Comparison of ENCODE assay signal across 10 cellular contexts in the genomic region with DNA sequence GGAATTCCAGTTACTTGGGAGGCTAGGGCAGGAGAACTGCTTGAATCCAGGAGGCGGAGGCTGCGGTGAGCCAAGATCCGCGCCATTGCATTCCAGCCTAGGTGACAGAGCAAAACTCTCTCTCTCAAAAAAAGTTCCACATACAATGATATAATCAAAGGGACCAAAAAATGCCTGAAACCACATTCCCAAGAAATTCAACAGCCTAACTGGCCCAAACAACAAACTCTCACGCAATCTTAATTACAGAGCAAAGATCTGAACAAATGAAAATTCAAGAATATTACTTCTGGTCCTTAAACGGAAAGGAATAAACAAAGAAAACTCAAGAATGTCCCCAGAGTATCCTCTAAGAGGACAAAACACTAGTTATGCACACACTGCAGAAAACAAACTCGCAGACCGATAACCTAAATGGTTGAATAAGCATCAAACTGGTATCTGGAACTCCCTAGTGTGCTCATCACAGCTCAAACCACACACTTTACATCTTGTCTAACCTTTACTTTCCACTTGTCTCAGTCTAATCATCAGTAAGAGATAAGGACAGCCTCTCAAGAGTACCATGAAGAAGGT. TPM values are rescaled to one million over a fixed set of nuclear protein-coding genes. Genes with fewer than 3 reads are reported as not detected.
DNase-seq lines count a peak whose midpoint lies in the region; ATAC-seq, FAIRE-seq and TF ChIP-seq lines count a peak whose summit lies in the region.
"Had no signal": no experiment of that assay in that cellular context is flagged by ENCODE, and none has a peak within 500 bp of the region (broad histone marks: within the 10 kb centered on the region; RNA-seq: fewer than 3 reads in every experiment).

No MANE protein-coding gene starts in this region.

- peaks cover 59% of the 10 kb centered on the region for H3K36me3 ChIP-seq in RWPE2 (ENCODE audit: low read depth)
- peaks cover 21% of the 10 kb centered on the region for H3K36me3 ChIP-seq in suprapubic skin

- H3K4me1 ChIP-seq in RWPE2 (ENCODE audit: insufficient read depth, poor library complexity, severe bottlenecking) (peaks cover 7% of the 10 kb centered on the region), suprapubic skin (peaks cover 40% of the 10 kb centered on the region)

- H3K27ac Mint-ChIP-seq in activated CD4-positive, alpha-beta T cell treated with anti-CD3 and anti-CD28 coated beads, Interleukin-2, amount 10 ng/mL, durations not matched to agents 7 days and 5 days: peak overlapping the region; percentile 100

- H3K27ac ChIP-seq in RWPE2 (ENCODE audit: poor library complexity, severe bottlenecking) (no peak overlapping the region), suprapubic skin (no peak overlapping the region)
- H3K27ac ChIP-seq: C4-2B had no signal

- peaks cover 46% of the 10 kb centered on the region for H3K4me1 Mint-ChIP-seq in activated CD4-positive, alpha-beta T cell treated with anti-CD3 and anti-CD28 coated beads, Interleukin-2, amount 10 ng/mL, durations not matched to agents 7 days and 5 days

- peak overlapping the region; percentile 77 for H3K4me3 ChIP-seq in RWPE2 (ENCODE audit: severe bottlenecking)
- peak overlapping the region; percentile 99 for H3K4me3 ChIP-seq in fibroblast of villous mesenchyme (ENCODE audit: low read depth, low read length)
- peak overlapping the region; percentile 76 for H3K4me3 ChIP-seq in suprapubic skin

- 70% methylated on average over 8 of the region's 8 CpGs for WGBS in suprapubic skin

- no peak for DNase-seq in activated CD4-positive, alpha-beta T cell treated with anti-CD3 and anti-CD28 coated beads, Interleukin-2, amount 10 ng/mL, durations not matched to agents 7 days and 5 days
- DNase-seq in activated CD4-positive, alpha-beta T cell treated with anti-CD3 and anti-CD28 coated beads, Interleukin-2, amount 50 U/mL, for 48 hours: no peak
- DNase-seq in RWPE2 (ENCODE audit: low spot score): no peak
- DNase-seq in fibroblast of villous mesenchyme (ENCODE audit: low read depth): no peak
- DNase-seq in suprapubic skin (ENCODE audit: low spot score in 2 of 2): no peak
- DNase-seq in NCI-H1930 (lab: John Stamatoyannopoulos, UW): no peak
- DNase-seq in HPDE6-E6E7 (ENCODE audit: extremely low spot score): no peak
- no peak for DNase-seq in frontal cortex (ENCODE audit: low spot score in 2 of 2)

- no peaks in the 10 kb centered on the region for H3K9me3 Mint-ChIP-seq in activated CD4-positive, alpha-beta T cell treated with anti-CD3 and anti-CD28 coated beads, Interleukin-2, amount 10 ng/mL, durations not matched to agents 7 days and 5 days

- no peaks in the 10 kb centered on the region for H3K27me3 Mint-ChIP-seq in activated CD4-positive, alpha-beta T cell treated with anti-CD3 and anti-CD28 coated beads, Interleukin-2, amount 10 ng/mL, durations not matched to agents 7 days and 5 days

- TF ChIP-seq CTCF in RWPE2 (IDR thresholded peaks at IDR 0.05; ENCODE audit: poor library complexity, severe bottlenecking): no peak
- no peak for TF ChIP-seq CTCF in fibroblast of villous mesenchyme (IDR thresholded peaks at IDR 0.05; ENCODE audit: insufficient read depth, low read depth, low read length)
- no peak for TF ChIP-seq CTCF in suprapubic skin (IDR thresholded peaks at IDR 0.05)

- H3K36me3 Mint-ChIP-seq in activated CD4-positive, alpha-beta T cell treated with anti-CD3 and anti-CD28 coated beads, Interleukin-2, amount 10 ng/mL, durations not matched to agents 7 days and 5 days (ENCODE audit: low read depth): peaks cover 37% of the 10 kb centered on the region

- no peak for TF ChIP-seq POLR2A in suprapubic skin (IDR thresholded peaks at IDR 0.05)

- no peak for ATAC-seq in RWPE2 (ENCODE audit: low read depth)

- CTCF ChIA-PET in activated CD4-positive, alpha-beta T cell treated with anti-CD3 and anti-CD28 coated beads, Interleukin-2, amount 10 ng/mL, durations not matched to agents 7 days and 5 days (lab: Charles Lee): interaction anchor here (0.6 to 1.7 kb wide), 2 partner anchors 27 to 33 kb away, joined by 3 to 5 read pairs; no protein-coding TSS in a partner anchor

- no peaks in the 10 kb centered on the region for H3K9me3 ChIP-seq in RWPE2 (ENCODE audit: severe bottlenecking)
- H3K9me3 ChIP-seq in suprapubic skin: no peaks in the 10 kb centered on the region

- H3K27me3 ChIP-seq in RWPE2 (ENCODE audit: insufficient read depth, poor library complexity, severe bottlenecking): no peaks in the 10 kb centered on the region
- H3K27me3 ChIP-seq in suprapubic skin: no peaks in the 10 kb centered on the region

- FAIRE-seq in frontal cortex (lab: Jason Lieb, UNC): no peak

- POLR2A ChIA-PET in activated CD4-positive, alpha-beta T cell treated with anti-CD3 and anti-CD28 coated beads, Interleukin-2, amount 10 ng/mL, durations not matched to agents 7 days and 5 days (lab: Charles Lee): interaction anchor here (0.7 kb wide), 1 partner anchor 228 kb away, joined by 8 read pairs; no protein-coding TSS in a partner anchor

- TF ChIP-seq EP300 in suprapubic skin (IDR thresholded peaks at IDR 0.05): no peak

- peak overlapping the region; percentile 100 for H3K4me3 Mint-ChIP-seq in activated CD4-positive, alpha-beta T cell treated with anti-CD3 and anti-CD28 coated beads, Interleukin-2, amount 10 ng/mL, durations not matched to agents 7 days and 5 days

RNA-seq across cellular contexts. Expression of a gene that starts 3.7 kb away (rescaled TPM):
- 100 to 1,000 TPM; 135 to 145 TPM for total RNA-seq in activated CD4-positive, alpha-beta T cell treated with anti-CD3 and anti-CD28 coated beads, Interleukin-2, amount 10 ng/mL, durations not matched to agents 7 days and 5 days
- 80.3 and 93.1 TPM in 2 replicates for total RNA-seq in fibroblast of villous mesenchyme
- total RNA-seq in suprapubic skin: 100 to 1,000 TPM in 3 of 4 donors, 10 to 100 TPM in 1; 90.2 to 423 (median 131) TPM
- 407 TPM for total RNA-seq in frontal cortex

RNA-seq across cellular contexts. Expression of a gene that starts 29.0 kb away (rescaled TPM):
- total RNA-seq in activated CD4-positive, alpha-beta T cell treated with anti-CD3 and anti-CD28 coated beads, Interleukin-2, amount 10 ng/mL, durations not matched to agents 7 days and 5 days: 1 to 10 TPM; 3.5 to 4.5 TPM
- total RNA-seq in fibroblast of villous mesenchyme: 0.86 and 0.97 TPM in 2 replicates
- total RNA-seq in suprapubic skin: 10 to 100 TPM in 1 of 4 donors, 1 to 10 TPM in 3; 1.3 to 20.3 (median 4.8) TPM
- 12.6 TPM for total RNA-seq in frontal cortex

RNA-seq across cellular contexts. Expression of a gene that starts 31.3 kb away (rescaled TPM):
- total RNA-seq in activated CD4-positive, alpha-beta T cell treated with anti-CD3 and anti-CD28 coated beads, Interleukin-2, amount 10 ng/mL, durations not matched to agents 7 days and 5 days: 10 to 100 TPM; 25.9 to 30.3 TPM
- total RNA-seq in fibroblast of villous mesenchyme: 63.5 and 94.7 TPM in 2 replicates
- 10 to 100 TPM; 13.3 to 60.5 (median 31.1) TPM for total RNA-seq in suprapubic skin
- total RNA-seq in frontal cortex: 53.4 TPM

RNA-seq across cellular contexts. Expression of a gene that starts 38.6 kb away (rescaled TPM):
- total RNA-seq in activated CD4-positive, alpha-beta T cell treated with anti-CD3 and anti-CD28 coated beads, Interleukin-2, amount 10 ng/mL, durations not matched to agents 7 days and 5 days: not detected
- total RNA-seq in fibroblast of villous mesenchyme (not detected in 2 replicates), suprapubic skin (not detected), frontal cortex (not detected)
- total RNA-seq: SK-MEL-5 had no signal
